ENCODE assay signal across 7 cellular contexts in the genomic region with DNA sequence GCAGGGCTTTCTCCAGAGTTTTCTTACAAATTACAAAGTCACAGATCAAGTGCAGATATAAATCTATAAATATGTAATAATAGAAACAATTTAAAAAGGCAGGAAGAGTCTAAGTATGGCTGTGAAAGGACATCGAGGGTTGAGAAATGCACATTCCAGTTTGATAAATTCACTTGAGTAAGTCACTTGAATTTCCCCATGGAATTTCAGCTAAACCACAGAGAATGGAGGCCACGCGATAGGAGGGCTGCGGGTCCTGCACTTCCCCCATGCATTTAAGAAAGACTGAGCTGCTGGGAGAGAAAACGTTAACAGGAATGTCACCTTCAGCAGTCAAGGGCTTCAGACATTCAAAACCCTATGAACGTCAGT. TPM values are rescaled to one million over a fixed set of nuclear protein-coding genes. Genes with fewer than 3 reads are reported as not detected.
DNase-seq lines count a peak whose midpoint lies in the region; ATAC-seq, FAIRE-seq and TF ChIP-seq lines count a peak whose summit lies in the region.

No MANE protein-coding gene starts in this region.

- H3K9me3 Mint-ChIP-seq in T-cell, result no peaks in the 10 kb centered on the region

- H3K4me3 ChIP-seq in WERI-Rb-1 (ENCODE audit: low read depth, low read length), result no peak overlapping the region
- peak overlapping the region; percentile 4 for H3K4me3 ChIP-seq in fibroblast of pulmonary artery (replicated peaks; ENCODE audit: low read depth, low read length)
- peak overlapping the region in 1 of 8 donors; percentile 56 for H3K4me3 ChIP-seq in spleen

- POLR2A ChIA-PET in T-cell (lab: Charles Lee), result interaction anchor here in 1 of 2 donors (1.2 to 1.9 kb wide), 2 partner anchors 9 to 11 kb away, joined by 9 to 25 read pairs; partner anchors contain the start of genes JMJD6 and METTL23

- peaks cover 13 to 84% (median 38%) of the 10 kb centered on the region in 6 donors for H3K4me1 ChIP-seq in spleen

- no peak for FAIRE-seq in H54 (lab: Jason Lieb, UNC)

- H3K27me3 ChIP-seq in WERI-Rb-1 (ENCODE audit: insufficient read depth, low read depth, severe bottlenecking), result no peaks in the 10 kb centered on the region
- no peaks in the 10 kb centered on the region for H3K27me3 ChIP-seq in spleen (replicated peaks in 1 of 7)

- peaks cover 43 to 52% (median 46%) of the 10 kb centered on the region in 3 donors for H3K4me1 Mint-ChIP-seq in T-cell

- H3K9me3 ChIP-seq in WERI-Rb-1 (ENCODE audit: severe bottlenecking) (no peaks in the 10 kb centered on the region), spleen (no peaks in the 10 kb centered on the region)

- CTCF ChIA-PET in T-cell (lab: Charles Lee), result interaction anchor here (0.5 to 2.1 kb wide), 6 partner anchors 8 to 159 kb away, joined by 3 to 9 read pairs (median 4); partner anchors contain the start of genes JMJD6 (in 1 of the 2) and METTL23 (in 1 of the 2)

- TF ChIP-seq POLR2A in H54 (IDR thresholded peaks at IDR 0.05; ENCODE audit: low read depth, low read length) (no peak), spleen (IDR thresholded peaks at IDR 0.05) (no peak)

- H3K4me3 Mint-ChIP-seq in T-cell, result no peak overlapping the region

- peak; percentile 56 for DNase-seq in H54 (ENCODE audit: insufficient read length, low spot score)
- DNase-seq in WERI-Rb-1, result no peak
- DNase-seq in fibroblast of pulmonary artery (ENCODE audit: low read depth), result peak; percentile 97
- DNase-seq in spleen, result peak; percentile 24
- DNase-seq in T-cell, result no peak

- peaks cover 53% of the 10 kb centered on the region for H3K36me3 Mint-ChIP-seq in T-cell

- ATAC-seq in HG02870 (IDR thresholded peaks at IDR 0.05; ENCODE audit: unreplicated experiment), result no peak
- ATAC-seq in GM18861 (IDR thresholded peaks at IDR 0.05; ENCODE audit: unreplicated experiment), result no peak
- no peak for ATAC-seq in T-cell (replicated peaks in 1 of 4)

- TF ChIP-seq CTCF in WERI-Rb-1 (IDR thresholded peaks at IDR 0.05; ENCODE audit: low read depth, low read length), result no peak
- no peak for TF ChIP-seq CTCF in fibroblast of pulmonary artery (IDR thresholded peaks at IDR 0.05; ENCODE audit: low read length, missing control alignments)
- TF ChIP-seq CTCF in spleen (IDR thresholded peaks at IDR 0.05 in 8 of 11, conservative IDR thresholded peaks at IDR 0.05 in 3 of 11), result no peak

- H3K36me3 ChIP-seq in WERI-Rb-1, result peaks cover 91% of the 10 kb centered on the region
- peaks cover 5 to 94% (median 70%) of the 10 kb centered on the region in 6 donors for H3K36me3 ChIP-seq in spleen

- WGBS in spleen, 5 donors, result 49 to 83% (median 68%) methylated on average over 6 of the region's 6 CpGs

- intact Hi-C loops in spleen (cut with DNase I; ENCODE audit: low total_unique reads), result no loop called here

- H3K27ac ChIP-seq in WERI-Rb-1 (peak overlapping the region; percentile 28), spleen (peak overlapping the region in 7 of 8 donors; percentile 72 to 92 (median 87))

- no peaks in the 10 kb centered on the region for H3K27me3 Mint-ChIP-seq in T-cell

- H3K27ac Mint-ChIP-seq in T-cell, result peak overlapping the region in 1 of 2 donors; percentile 94

RNA-seq across cellular contexts. Expression of gene MXRA7, which starts 6.1 kb away (rescaled TPM):
- 100 to 1,000 TPM in 6 of 7 donors, 10 to 100 TPM in 1; 89.4 to 172 (median 121) TPM for total RNA-seq in spleen
- 10 to 100 TPM; 37.8 to 66.2 (median 48.7) TPM for polyA plus RNA-seq in spleen
- 10 to 100 TPM in 3 of 5 donors, 1 to 10 TPM in 2; 5.9 to 14.7 (median 13.5) TPM for total RNA-seq in T-cell

RNA-seq across cellular contexts. Expression of gene JMJD6, which starts 9.6 kb away (rescaled TPM):
- 10 to 100 TPM; 21.2 to 54.3 (median 38.6) TPM for total RNA-seq in spleen
- 10 to 100 TPM; 21.4 to 37.3 (median 32.7) TPM for polyA plus RNA-seq in spleen
- 100 to 1,000 TPM in 1 of 5 donors, 10 to 100 TPM in 4; 48.7 to 155 (median 56.6) TPM for total RNA-seq in T-cell

RNA-seq across cellular contexts. Expression of gene METTL23, which starts 9.8 kb away (rescaled TPM):
- total RNA-seq in spleen, result 10 to 100 TPM; 35.8 to 53.4 (median 49.1) TPM
- polyA plus RNA-seq in spleen, result 10 to 100 TPM; 54.7 to 72.7 (median 57.0) TPM
- 10 to 100 TPM; 46.9 to 70.1 (median 60.0) TPM for total RNA-seq in T-cell

RNA-seq across cellular contexts. Expression of gene SRSF2, which starts 20.3 kb away (rescaled TPM):
- total RNA-seq in spleen (100 to 1,000 TPM; 181 to 239 (median 202) TPM), T-cell (100 to 1,000 TPM; 349 to 413 (median 382) TPM)
- polyA plus RNA-seq in spleen, result 100 to 1,000 TPM; 159 to 189 (median 161) TPM

RNA-seq across cellular contexts. Expression of gene MFSD11, which starts 21.1 kb away (rescaled TPM):
- total RNA-seq in spleen (10 to 100 TPM; 22.8 to 45.4 (median 35.3) TPM), T-cell (10 to 100 TPM; 30.5 to 41.5 (median 34.6) TPM)
- 10 to 100 TPM in 1 of 3 donors, 1 to 10 TPM in 2; 6.9 to 11.3 (median 7.8) TPM for polyA plus RNA-seq in spleen

Comparison
In these comparisons a context has a peak if more than half of its experiments do, and no peak if none do; other contexts are left out.
1. DNase-seq: peak in H54 (single experiment), fibroblast of pulmonary artery (single experiment) and spleen (single experiment); none in WERI-Rb-1 (single experiment) and T-cell (0 of 34).
2. RNA of gene MXRA7, which starts 6.1 kb away (total RNA-seq): 89.4 to 172 TPM in spleen; 5.9 to 14.7 TPM in T-cell; every median in the first group is over 4 times any median in the second.